1 cellular context compared by ENCODE assay signal in genomic region chr10:28684986-28685580, GRCh38.
TF ChIP-seq lines count a peak whose summit lies in the region.

No MANE protein-coding gene starts in this region.

TF ChIP-seq in HEK293, 187 proteins besides CTCF, POLR2A, EP300 and RAD21:
- TF ChIP-seq PRDM10 (tag by site-specific recombination; IDR thresholded peaks at IDR 0.05) = peak; percentile 57
- no peak for TF ChIP-seq ZNF292 (tag by site-specific recombination; IDR thresholded peaks at IDR 0.05; ENCODE audit: borderline replicate concordance, low read depth)
- no peak for TF ChIP-seq ZNF571 (tag by site-specific recombination; IDR thresholded peaks at IDR 0.05)
- no peak for TF ChIP-seq WT1 (tag by site-specific recombination; IDR thresholded peaks at IDR 0.05)
- TF ChIP-seq ZNF280C (tag by site-specific recombination; IDR thresholded peaks at IDR 0.05) = no peak
- no peak for TF ChIP-seq ZNF513 (tag by site-specific recombination; IDR thresholded peaks at IDR 0.05)
- TF ChIP-seq ZNF211 (tag by site-specific recombination; IDR thresholded peaks at IDR 0.05; ENCODE audit: low read depth) = no peak
- no peak for TF ChIP-seq ZNF26 (tag by site-specific recombination; IDR thresholded peaks at IDR 0.05)
- no peak for TF ChIP-seq ZNF426 (tag by site-specific recombination; IDR thresholded peaks at IDR 0.05)
- TF ChIP-seq PRDM1 (tag by site-specific recombination; IDR thresholded peaks at IDR 0.05) = 0 out of 2 replicates have a peak, but pooled peaks have one; percentile 29
- peak; percentile 72 for TF ChIP-seq ZNF629 (tag by site-specific recombination; IDR thresholded peaks at IDR 0.05)
- 0 out of 2 replicates have a peak, but pooled peaks have one; percentile 10 for TF ChIP-seq ZNF843 (tag by site-specific recombination; IDR thresholded peaks at IDR 0.05)
- peak; percentile 84 for TF ChIP-seq OSR2 (tag by site-specific recombination; IDR thresholded peaks at IDR 0.05)
- TF ChIP-seq ZNF366 (tag by site-specific recombination; conservative IDR thresholded peaks at IDR 0.05) = peak; percentile 15; the same call in 1 of the 2 replicates
- no peak for TF ChIP-seq ZNF830 (tag by site-specific recombination; IDR thresholded peaks at IDR 0.05; ENCODE audit: low read depth)
- peak; percentile 76 for TF ChIP-seq PRDM6 (tag by site-specific recombination; IDR thresholded peaks at IDR 0.05)
